In the genomic region with DNA sequence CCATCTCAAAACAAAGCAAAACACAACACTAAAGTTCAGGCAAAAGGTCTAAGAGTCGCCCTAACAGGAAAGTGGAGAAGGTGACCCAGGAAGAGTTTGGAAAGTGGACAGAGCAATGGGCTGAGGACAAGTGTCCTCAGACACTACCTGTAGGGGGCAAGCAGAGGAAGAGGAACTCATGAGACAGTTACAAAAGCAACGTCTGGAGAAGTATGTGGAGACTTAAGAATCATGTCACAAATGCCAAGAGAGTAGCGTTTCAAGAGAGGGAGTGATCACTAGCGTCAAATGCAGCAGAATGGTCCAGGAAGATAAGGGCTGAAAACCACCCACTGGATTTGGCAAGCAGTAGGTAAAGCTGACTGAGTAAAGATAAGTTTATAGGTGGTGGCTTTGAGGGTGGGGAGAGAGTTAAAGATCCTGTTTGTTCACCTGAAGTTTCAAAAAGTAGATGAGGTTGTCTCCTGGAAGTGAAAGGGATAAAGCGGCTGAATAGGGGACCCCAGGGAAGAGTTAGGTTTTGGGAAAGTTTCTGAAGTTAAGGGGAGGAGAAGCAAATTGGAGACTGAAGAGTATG, we compare ENCODE assay signal across 1 cellular context.
TF ChIP-seq lines count a peak whose summit lies in the region.

No MANE protein-coding gene starts in this region.

TF ChIP-seq in HepG2, 621 proteins besides CTCF, POLR2A, EP300 and RAD21:
- TF ChIP-seq ZNF335 (CRISPR knock-in tag; IDR thresholded peaks at IDR 0.05) (no peak), ZNF781 (CRISPR knock-in tag; IDR thresholded peaks at IDR 0.05; ENCODE audit: borderline replicate concordance, not compliant biosample characterization) (no peak), KDM1A (CRISPR knock-in tag; IDR thresholded peaks at IDR 0.05) (no peak), HNRNPH1 (optimal IDR thresholded peaks at IDR 0.05; ENCODE audit: low read depth, low read length) (no peak), FOSL1 (CRISPR knock-in tag; IDR thresholded peaks at IDR 0.05; ENCODE audit: borderline replicate concordance) (no peak), NCOA1 (CRISPR knock-in tag; IDR thresholded peaks at IDR 0.05) (no peak), ZFP41 (CRISPR knock-in tag; IDR thresholded peaks at IDR 0.05; ENCODE audit: borderline replicate concordance) (no peak), ZNF564 (CRISPR knock-in tag; IDR thresholded peaks at IDR 0.05) (no peak), KDM4B (CRISPR knock-in tag; IDR thresholded peaks at IDR 0.05) (no peak), ZNF777 (CRISPR knock-in tag; IDR thresholded peaks at IDR 0.05) (no peak), KDM3A (CRISPR knock-in tag; IDR thresholded peaks at IDR 0.05; ENCODE audit: low read depth) (no peak), KMT2B (CRISPR knock-in tag; IDR thresholded peaks at IDR 0.05) (no peak), POLR2G (IDR thresholded peaks at IDR 0.05; ENCODE audit: low read depth, low read length) (no peak), RFX1 (IDR thresholded peaks at IDR 0.05) (no peak), ZBTB3 (CRISPR knock-in tag; IDR thresholded peaks at IDR 0.05; ENCODE audit: borderline replicate concordance, low read depth) (no peak), ZNF282 (IDR thresholded peaks at IDR 0.05; ENCODE audit: partially characterized antibody) (no peak)
- TF ChIP-seq, protein P1, sequence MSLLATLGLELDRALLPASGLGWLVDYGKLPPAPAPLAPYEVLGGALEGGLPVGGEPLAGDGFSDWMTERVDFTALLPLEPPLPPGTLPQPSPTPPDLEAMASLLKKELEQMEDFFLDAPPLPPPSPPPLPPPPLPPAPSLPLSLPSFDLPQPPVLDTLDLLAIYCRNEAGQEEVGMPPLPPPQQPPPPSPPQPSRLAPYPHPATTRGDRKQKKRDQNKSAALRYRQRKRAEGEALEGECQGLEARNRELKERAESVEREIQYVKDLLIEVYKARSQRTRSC (CRISPR knock-in tag; IDR thresholded peaks at IDR 0.05; ENCODE audit: low read depth) = no peak
- TF ChIP-seq, protein P2, sequence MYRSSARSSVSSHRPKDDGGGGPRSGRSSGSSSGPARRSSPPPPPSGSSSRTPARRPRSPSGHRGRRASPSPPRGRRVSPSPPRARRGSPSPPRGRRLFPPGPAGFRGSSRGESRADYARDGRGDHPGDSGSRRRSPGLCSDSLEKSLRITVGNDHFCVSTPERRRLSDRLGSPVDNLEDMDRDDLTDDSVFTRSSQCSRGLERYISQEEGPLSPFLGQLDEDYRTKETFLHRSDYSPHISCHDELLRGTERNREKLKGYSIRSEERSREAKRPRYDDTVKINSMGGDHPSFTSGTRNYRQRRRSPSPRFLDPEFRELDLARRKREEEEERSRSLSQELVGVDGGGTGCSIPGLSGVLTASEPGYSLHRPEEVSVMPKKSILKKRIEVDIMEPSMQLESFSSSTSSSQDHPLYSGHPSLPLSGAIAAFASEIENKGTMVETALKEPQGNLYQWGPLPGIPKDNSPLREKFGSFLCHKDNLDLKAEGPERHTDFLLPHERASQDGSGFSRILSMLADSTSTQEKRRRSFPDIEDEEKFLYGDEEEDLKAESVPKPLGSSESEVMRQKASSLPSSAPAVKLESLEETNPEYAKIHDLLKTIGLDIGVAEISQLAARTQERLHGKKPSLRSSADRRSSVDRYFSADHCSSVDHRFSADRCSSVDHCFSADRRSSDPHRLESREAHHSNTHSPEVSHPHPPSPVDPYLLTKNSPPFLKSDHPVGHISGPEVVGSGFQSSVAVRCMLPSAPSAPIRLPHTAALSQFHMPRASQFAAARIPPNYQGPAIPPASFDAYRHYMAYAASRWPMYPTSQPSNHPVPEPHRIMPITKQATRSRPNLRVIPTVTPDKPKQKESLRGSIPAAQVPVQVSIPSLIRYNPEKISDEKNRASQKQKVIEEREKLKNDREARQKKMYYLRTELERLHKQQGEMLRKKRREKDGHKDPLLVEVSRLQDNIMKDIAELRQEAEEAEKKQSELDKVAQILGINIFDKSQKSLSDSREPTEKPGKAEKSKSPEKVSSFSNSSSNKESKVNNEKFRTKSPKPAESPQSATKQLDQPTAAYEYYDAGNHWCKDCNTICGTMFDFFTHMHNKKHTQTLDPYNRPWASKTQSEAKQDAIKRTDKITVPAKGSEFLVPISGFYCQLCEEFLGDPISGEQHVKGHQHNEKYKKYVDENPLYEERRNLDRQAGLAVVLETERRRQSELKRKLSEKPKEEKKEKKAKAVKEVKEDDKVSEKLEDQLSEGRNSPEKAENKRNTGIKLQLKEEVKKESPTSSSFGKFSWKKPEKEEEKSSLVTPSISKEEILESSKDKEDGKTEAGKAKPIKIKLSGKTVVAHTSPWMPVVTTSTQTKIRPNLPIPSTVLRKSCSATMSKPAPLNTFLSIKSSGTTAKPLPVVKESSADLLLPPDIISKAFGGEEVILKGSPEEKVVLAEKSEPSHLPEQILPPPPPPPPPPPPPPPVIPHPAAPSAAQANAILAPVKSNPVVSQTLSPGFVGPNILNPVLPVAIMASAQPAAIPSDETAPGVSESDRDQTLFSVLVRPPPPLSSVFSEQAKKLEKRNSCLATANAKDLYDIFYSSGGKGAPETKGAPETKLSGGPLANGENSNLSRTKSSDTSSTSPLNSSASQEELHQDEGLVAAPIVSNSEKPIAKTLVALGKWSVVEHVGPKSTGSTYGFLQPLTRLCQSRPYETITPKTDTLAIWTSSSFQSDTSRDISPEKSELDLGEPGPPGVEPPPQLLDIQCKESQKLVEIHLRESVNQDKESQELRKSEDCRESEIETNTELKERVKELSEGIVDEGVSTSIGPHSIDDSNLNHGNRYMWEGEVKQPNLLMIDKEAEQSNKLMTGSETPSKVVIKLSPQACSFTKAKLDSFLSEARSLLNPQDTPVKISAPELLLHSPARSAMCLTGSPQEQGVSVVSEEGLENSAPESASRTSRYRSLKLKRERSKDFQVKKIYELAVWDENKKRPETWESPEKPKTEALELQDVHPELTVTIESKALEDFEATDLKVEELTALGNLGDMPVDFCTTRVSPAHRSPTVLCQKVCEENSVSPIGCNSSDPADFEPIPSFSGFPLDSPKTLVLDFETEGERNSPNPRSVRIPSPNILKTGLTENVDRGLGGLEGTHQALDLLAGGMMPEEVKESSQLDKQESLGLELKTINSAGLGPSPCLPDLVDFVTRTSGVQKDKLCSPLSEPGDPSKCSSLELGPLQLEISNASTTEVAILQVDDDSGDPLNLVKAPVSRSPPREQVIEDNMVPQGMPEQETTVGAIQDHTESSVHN (CRISPR knock-in tag; IDR thresholded peaks at IDR 0.05) = no peak
